25 cellular contexts compared by ENCODE assay signal in the genomic region with DNA sequence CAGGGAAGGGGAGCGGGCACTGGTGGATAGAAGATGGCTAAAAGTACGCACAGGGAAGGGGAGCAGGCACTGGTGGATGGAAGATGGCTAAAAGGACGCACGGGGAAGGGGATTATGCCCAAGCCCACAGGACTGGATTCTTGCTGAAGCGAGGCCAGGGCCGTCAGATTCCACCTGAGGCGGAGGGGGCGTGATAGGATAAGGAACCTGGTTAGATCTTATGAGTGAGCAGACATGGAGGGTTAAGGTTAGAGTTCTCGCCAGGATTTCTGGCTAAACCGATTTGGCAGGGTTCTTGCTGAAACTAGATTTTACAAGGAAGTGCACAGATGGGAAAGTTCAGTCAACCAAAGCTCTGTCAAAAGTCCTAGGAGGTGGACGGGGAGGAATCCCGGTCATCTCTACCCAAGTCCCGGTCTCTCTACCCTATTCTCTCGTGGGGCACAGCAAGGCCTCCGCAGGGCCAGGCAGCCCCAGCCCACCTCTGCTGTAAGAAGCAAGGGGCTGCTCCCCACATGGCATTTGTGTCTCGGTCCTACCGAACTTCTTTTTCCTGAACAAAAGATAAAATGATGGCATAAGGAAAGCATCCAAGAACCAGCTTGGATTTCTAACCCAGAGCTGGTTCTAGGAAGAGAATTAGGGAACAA.
A peak's percentile ranks its signal among the peaks of the same experiment; 100 is the strongest.
DNase-seq lines count a peak whose midpoint lies in the region; ATAC-seq lines count a peak whose summit lies in the region.
"Had no signal": no experiment of that assay in that cellular context is flagged by ENCODE, and none has a peak within 500 bp of the region (broad histone marks: within the 10 kb centered on the region; RNA-seq: fewer than 3 reads in every experiment).

No MANE protein-coding gene starts in this region.

- peak overlapping the region; percentile 34 for H3K27ac Mint-ChIP-seq in activated naive CD8-positive, alpha-beta T cell
- H3K27ac Mint-ChIP-seq in activated naive CD8-positive, alpha-beta T cell treated with anti-CD3 and anti-CD28 coated beads, Interleukin-2, amount 50 U/mL, for 24 hours: no peak overlapping the region
- H3K27ac Mint-ChIP-seq in activated T-helper 17 cell treated with anti-CD3 and anti-CD28 coated beads, Interleukin-2, amount 50 U/mL, for 72 hours: peak overlapping the region; percentile 90
- H3K27ac Mint-ChIP-seq in naive thymus-derived CD4-positive, alpha-beta T cell: peak overlapping the region in 7 of 9 donors; percentile 49 to 96 (median 74)
- H3K27ac Mint-ChIP-seq in stimulated activated naive B cell treated with anti-CD40 and anti-IgM and Interleukin-4, amounts not matched to agents 10 μg/mL and 1 μg/mL and 100 μg/mL, for 72 hours: peak overlapping the region; percentile 65
- H3K27ac Mint-ChIP-seq: activated CD8-positive, alpha-beta T cell treated with anti-CD3 and anti-CD28 coated beads for 36 hours; activated naive CD8-positive, alpha-beta T cell treated with anti-CD3 and anti-CD28 coated beads, Interleukin-2, amount 10 ng/mL, durations not matched to agents 7 days and 5 days had no signal

- H3K27ac ChIP-seq in naive thymus-derived CD4-positive, alpha-beta T cell (ENCODE audit: low read depth, low read length): no peak overlapping the region
- H3K27ac ChIP-seq: SJCRH30, thoracic aorta, WERI-Rb-1 had no signal

- H3K4me1 ChIP-seq in naive thymus-derived CD4-positive, alpha-beta T cell (ENCODE audit: control insufficient read depth in 2 of 2, insufficient read depth in 2 of 2, low read length in 2 of 2): peaks cover 28 to 30% of the 10 kb centered on the region in 2 donors
- H3K4me1 ChIP-seq: SJCRH30 had no signal

- ATAC-seq in activated naive CD8-positive, alpha-beta T cell treated with anti-CD3 and anti-CD28 coated beads, Interleukin-2, amount 50 U/mL, for 24 hours: no peak
- ATAC-seq in activated T-helper 17 cell treated with anti-CD3 and anti-CD28 coated beads, Interleukin-2, amount 50 U/mL, for 72 hours (replicated peaks): no peak
- ATAC-seq in naive thymus-derived CD4-positive, alpha-beta T cell: no peak
- ATAC-seq in stimulated activated naive B cell treated with anti-CD40 and anti-IgM and Interleukin-4, amounts not matched to agents 10 μg/mL and 1 μg/mL and 100 μg/mL, for 72 hours (replicated peaks): no peak
- ATAC-seq in GM21360 (IDR thresholded peaks at IDR 0.05; ENCODE audit: unreplicated experiment): no peak
- ATAC-seq: activated CD8-positive, alpha-beta T cell treated with anti-CD3 and anti-CD28 coated beads for 36 hours; Panc1 had no signal

- CTCF ChIA-PET in naive thymus-derived CD4-positive, alpha-beta T cell (lab: Charles Lee): no interaction called here

- H3K9me3 ChIP-seq in naive thymus-derived CD4-positive, alpha-beta T cell (ENCODE audit: control insufficient read depth in 2 of 3, low read length in 3 of 3): peaks cover 0 to 8% (median 0%) of the 10 kb centered on the region in 3 experiments
- H3K9me3 ChIP-seq: HAP-1, SJCRH30, thoracic aorta had no signal

- no peak for DNase-seq in activated naive CD8-positive, alpha-beta T cell treated with anti-CD3 and anti-CD28 coated beads, Interleukin-2, amount 50 U/mL, for 24 hours
- DNase-seq in naive thymus-derived CD4-positive, alpha-beta T cell: no peak
- DNase-seq in stimulated activated naive B cell treated with anti-CD40 and anti-IgM and Interleukin-4, amounts not matched to agents 10 μg/mL and 1 μg/mL and 100 μg/mL, for 72 hours: no peak
- DNase-seq in SKM-1 (lab: John Stamatoyannopoulos, UW; ENCODE audit: unreplicated experiment): no peak
- no peak for DNase-seq in A172 (ENCODE audit: low spot score)
- DNase-seq: activated CD8-positive, alpha-beta T cell treated with anti-CD3 and anti-CD28 coated beads for 36 hours; activated naive CD8-positive, alpha-beta T cell treated with anti-CD3 and anti-CD28 coated beads, Interleukin-2, amount 10 ng/mL, durations not matched to agents 7 days and 5 days; activated T-cell treated with anti-CD3 and anti-CD28 coated beads, Interleukin-2, amount 50 U/mL, for 1 hour; DMS53; GF-D8; kidney glomerular epithelial cell; naive B cell; NCI-H1417; NCI-H510A; SJCRH30; stimulated activated CD4-positive, alpha-beta T cell treated with anti-CD3 and anti-CD28 coated beads, Interleukin-1b, Interleukin-23, amount 100 ng/mL, for 48 hours; WERI-Rb-1 had no signal

- H3K27me3 Mint-ChIP-seq in activated naive CD8-positive, alpha-beta T cell: no peaks in the 10 kb centered on the region
- no peaks in the 10 kb centered on the region for H3K27me3 Mint-ChIP-seq in activated naive CD8-positive, alpha-beta T cell treated with anti-CD3 and anti-CD28 coated beads, Interleukin-2, amount 50 U/mL, for 24 hours
- no peaks in the 10 kb centered on the region for H3K27me3 Mint-ChIP-seq in activated T-helper 17 cell treated with anti-CD3 and anti-CD28 coated beads, Interleukin-2, amount 50 U/mL, for 72 hours
- no peaks in the 10 kb centered on the region for H3K27me3 Mint-ChIP-seq in naive thymus-derived CD4-positive, alpha-beta T cell
- H3K27me3 Mint-ChIP-seq in stimulated activated naive B cell treated with anti-CD40 and anti-IgM and Interleukin-4, amounts not matched to agents 10 μg/mL and 1 μg/mL and 100 μg/mL, for 72 hours: no peaks in the 10 kb centered on the region
- H3K27me3 Mint-ChIP-seq: activated CD8-positive, alpha-beta T cell treated with anti-CD3 and anti-CD28 coated beads for 36 hours; activated naive CD8-positive, alpha-beta T cell treated with anti-CD3 and anti-CD28 coated beads, Interleukin-2, amount 10 ng/mL, durations not matched to agents 7 days and 5 days; naive B cell had no signal

- intact Hi-C loops in naive thymus-derived CD4-positive, alpha-beta T cell (cut with micrococcal nuclease): no loop called here

- H3K36me3 ChIP-seq in naive thymus-derived CD4-positive, alpha-beta T cell (ENCODE audit: control insufficient read depth in 2 of 3, insufficient read depth in 3 of 3, low read length in 3 of 3): peaks cover 0 to 14% (median 0%) of the 10 kb centered on the region in 3 experiments
- H3K36me3 ChIP-seq: HAP-1, SJCRH30 had no signal

- no peaks in the 10 kb centered on the region for H3K9me3 Mint-ChIP-seq in activated naive CD8-positive, alpha-beta T cell (ENCODE audit: low read depth)
- H3K9me3 Mint-ChIP-seq in activated naive CD8-positive, alpha-beta T cell treated with anti-CD3 and anti-CD28 coated beads, Interleukin-2, amount 50 U/mL, for 24 hours: no peaks in the 10 kb centered on the region
- H3K9me3 Mint-ChIP-seq in activated T-helper 17 cell treated with anti-CD3 and anti-CD28 coated beads, Interleukin-2, amount 50 U/mL, for 72 hours: no peaks in the 10 kb centered on the region
- H3K9me3 Mint-ChIP-seq in naive thymus-derived CD4-positive, alpha-beta T cell: peaks cover 0 to 10% (median 2%) of the 10 kb centered on the region in 11 donors
- peaks cover 0 to 4% of the 10 kb centered on the region in 2 donors for H3K9me3 Mint-ChIP-seq in stimulated activated naive B cell treated with anti-CD40 and anti-IgM and Interleukin-4, amounts not matched to agents 10 μg/mL and 1 μg/mL and 100 μg/mL, for 72 hours
- H3K9me3 Mint-ChIP-seq: activated naive CD8-positive, alpha-beta T cell treated with anti-CD3 and anti-CD28 coated beads, Interleukin-2, amount 10 ng/mL, durations not matched to agents 7 days and 5 days; brain had no signal

- peaks cover 36% of the 10 kb centered on the region for H3K4me1 Mint-ChIP-seq in activated naive CD8-positive, alpha-beta T cell (ENCODE audit: low read depth)
- peaks cover 32% of the 10 kb centered on the region for H3K4me1 Mint-ChIP-seq in activated naive CD8-positive, alpha-beta T cell treated with anti-CD3 and anti-CD28 coated beads, Interleukin-2, amount 50 U/mL, for 24 hours
- H3K4me1 Mint-ChIP-seq in activated T-helper 17 cell treated with anti-CD3 and anti-CD28 coated beads, Interleukin-2, amount 50 U/mL, for 72 hours: peaks cover 17% of the 10 kb centered on the region
- peaks cover 27 to 51% (median 39%) of the 10 kb centered on the region in 7 donors for H3K4me1 Mint-ChIP-seq in naive thymus-derived CD4-positive, alpha-beta T cell
- peaks cover 23 to 38% of the 10 kb centered on the region in 2 donors for H3K4me1 Mint-ChIP-seq in stimulated activated naive B cell treated with anti-CD40 and anti-IgM and Interleukin-4, amounts not matched to agents 10 μg/mL and 1 μg/mL and 100 μg/mL, for 72 hours

- H3K27me3 ChIP-seq in naive thymus-derived CD4-positive, alpha-beta T cell (ENCODE audit: control insufficient read depth in 2 of 2, insufficient read depth in 2 of 2, low read length in 2 of 2): no peaks in the 10 kb centered on the region
- H3K27me3 ChIP-seq: SJCRH30 had no signal

- POLR2A ChIA-PET in naive thymus-derived CD4-positive, alpha-beta T cell (lab: Charles Lee): no interaction called here

- H3K36me3 Mint-ChIP-seq in activated naive CD8-positive, alpha-beta T cell: peaks cover 7% of the 10 kb centered on the region
- H3K36me3 Mint-ChIP-seq in activated naive CD8-positive, alpha-beta T cell treated with anti-CD3 and anti-CD28 coated beads, Interleukin-2, amount 50 U/mL, for 24 hours (ENCODE audit: low read depth): peaks cover 12% of the 10 kb centered on the region
- no peaks in the 10 kb centered on the region for H3K36me3 Mint-ChIP-seq in activated T-helper 17 cell treated with anti-CD3 and anti-CD28 coated beads, Interleukin-2, amount 50 U/mL, for 72 hours (ENCODE audit: low read depth)
- peaks cover 0 to 31% (median 17%) of the 10 kb centered on the region in 5 donors for H3K36me3 Mint-ChIP-seq in naive thymus-derived CD4-positive, alpha-beta T cell
- H3K36me3 Mint-ChIP-seq in stimulated activated naive B cell treated with anti-CD40 and anti-IgM and Interleukin-4, amounts not matched to agents 10 μg/mL and 1 μg/mL and 100 μg/mL, for 72 hours: peaks cover 19 to 24% of the 10 kb centered on the region in 2 donors

- H3K4me3 ChIP-seq in naive thymus-derived CD4-positive, alpha-beta T cell (ENCODE audit: low read length): no peak overlapping the region
- H3K4me3 ChIP-seq: HAP-1, SJCRH30, skin epidermis, thoracic aorta had no signal

- no peak overlapping the region for H3K4me3 Mint-ChIP-seq in activated naive CD8-positive, alpha-beta T cell
- H3K4me3 Mint-ChIP-seq in activated naive CD8-positive, alpha-beta T cell treated with anti-CD3 and anti-CD28 coated beads, Interleukin-2, amount 50 U/mL, for 24 hours: no peak overlapping the region
- no peak overlapping the region for H3K4me3 Mint-ChIP-seq in activated T-helper 17 cell treated with anti-CD3 and anti-CD28 coated beads, Interleukin-2, amount 50 U/mL, for 72 hours
- peak overlapping the region in 3 of 10 donors; percentile 13 to 51 (median 21) for H3K4me3 Mint-ChIP-seq in naive thymus-derived CD4-positive, alpha-beta T cell
- no peak overlapping the region for H3K4me3 Mint-ChIP-seq in stimulated activated naive B cell treated with anti-CD40 and anti-IgM and Interleukin-4, amounts not matched to agents 10 μg/mL and 1 μg/mL and 100 μg/mL, for 72 hours
- H3K4me3 Mint-ChIP-seq: activated CD8-positive, alpha-beta T cell treated with anti-CD3 and anti-CD28 coated beads for 36 hours; activated naive CD8-positive, alpha-beta T cell treated with anti-CD3 and anti-CD28 coated beads, Interleukin-2, amount 10 ng/mL, durations not matched to agents 7 days and 5 days; brain had no signal
